ENCODE assay signal across 1 cellular context in the genomic region with DNA sequence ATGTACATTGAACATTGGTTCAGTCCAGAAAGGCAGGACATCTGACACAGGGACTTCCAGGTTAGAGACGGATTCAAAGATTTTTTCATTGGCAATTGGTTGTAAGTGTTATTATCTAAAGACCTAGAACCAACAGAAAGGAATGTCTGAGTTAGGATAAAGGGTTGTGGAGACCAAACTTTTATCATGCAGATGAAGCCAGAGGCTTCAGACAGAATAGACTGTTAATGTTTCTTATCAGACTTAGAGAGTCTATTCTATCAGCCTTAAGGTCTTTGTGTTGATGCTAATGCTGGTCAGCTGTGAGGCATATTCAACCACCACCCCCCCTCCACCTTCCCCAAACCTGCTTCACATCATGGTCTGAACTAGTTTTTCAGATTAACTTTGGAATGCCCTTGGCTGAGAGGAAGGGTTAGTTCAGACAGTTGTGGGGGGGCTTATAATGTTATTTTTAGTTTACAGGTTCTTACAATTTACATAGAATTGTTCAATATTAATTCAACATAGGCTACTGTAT.
TF ChIP-seq lines count a peak whose summit lies in the region.

No MANE protein-coding gene starts in this region.

TF ChIP-seq in K562, 482 proteins besides CTCF, POLR2A, EP300 and RAD21:
- TF ChIP-seq CBX3 (IDR thresholded peaks at IDR 0.05; ENCODE audit: borderline replicate concordance in 1 of 2, low read length in 2 of 2) (no peak), CBFA2T3 (IDR thresholded peaks at IDR 0.05) (peak; percentile 31; the same call in 1 of the 2 replicates), THAP12 (CRISPR knock-in tag; IDR thresholded peaks at IDR 0.05) (no peak), ZNF778 (CRISPR knock-in tag; IDR thresholded peaks at IDR 0.05) (no peak), TCF3 (CRISPR knock-in tag; IDR thresholded peaks at IDR 0.05) (0 out of 2 replicates have a peak, but pooled peaks have one; percentile 12), ZKSCAN1 (IDR thresholded peaks at IDR 0.05; ENCODE audit: low read depth, low read length) (no peak), ETV5 (CRISPR knock-in tag; IDR thresholded peaks at IDR 0.05; ENCODE audit: low read depth) (no peak), DNMT1 (IDR thresholded peaks at IDR 0.05) (no peak), ATF7 (IDR thresholded peaks at IDR 0.05) (no peak), ZNF354B (CRISPR knock-in tag; IDR thresholded peaks at IDR 0.05) (no peak)
- TF ChIP-seq, protein P1, sequence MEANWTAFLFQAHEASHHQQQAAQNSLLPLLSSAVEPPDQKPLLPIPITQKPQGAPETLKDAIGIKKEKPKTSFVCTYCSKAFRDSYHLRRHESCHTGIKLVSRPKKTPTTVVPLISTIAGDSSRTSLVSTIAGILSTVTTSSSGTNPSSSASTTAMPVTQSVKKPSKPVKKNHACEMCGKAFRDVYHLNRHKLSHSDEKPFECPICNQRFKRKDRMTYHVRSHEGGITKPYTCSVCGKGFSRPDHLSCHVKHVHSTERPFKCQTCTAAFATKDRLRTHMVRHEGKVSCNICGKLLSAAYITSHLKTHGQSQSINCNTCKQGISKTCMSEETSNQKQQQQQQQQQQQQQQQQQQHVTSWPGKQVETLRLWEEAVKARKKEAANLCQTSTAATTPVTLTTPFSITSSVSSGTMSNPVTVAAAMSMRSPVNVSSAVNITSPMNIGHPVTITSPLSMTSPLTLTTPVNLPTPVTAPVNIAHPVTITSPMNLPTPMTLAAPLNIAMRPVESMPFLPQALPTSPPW (CRISPR knock-in tag; IDR thresholded peaks at IDR 0.05), result peak; percentile 34; the same call in 1 of the 2 replicates
- TF ChIP-seq, protein P2, sequence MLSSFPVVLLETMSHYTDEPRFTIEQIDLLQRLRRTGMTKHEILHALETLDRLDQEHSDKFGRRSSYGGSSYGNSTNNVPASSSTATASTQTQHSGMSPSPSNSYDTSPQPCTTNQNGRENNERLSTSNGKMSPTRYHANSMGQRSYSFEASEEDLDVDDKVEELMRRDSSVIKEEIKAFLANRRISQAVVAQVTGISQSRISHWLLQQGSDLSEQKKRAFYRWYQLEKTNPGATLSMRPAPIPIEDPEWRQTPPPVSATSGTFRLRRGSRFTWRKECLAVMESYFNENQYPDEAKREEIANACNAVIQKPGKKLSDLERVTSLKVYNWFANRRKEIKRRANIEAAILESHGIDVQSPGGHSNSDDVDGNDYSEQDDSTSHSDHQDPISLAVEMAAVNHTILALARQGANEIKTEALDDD (IDR thresholded peaks at IDR 0.05), result 0 out of 2 replicates have a peak, but pooled peaks have one; percentile 12
